In the genomic region with DNA sequence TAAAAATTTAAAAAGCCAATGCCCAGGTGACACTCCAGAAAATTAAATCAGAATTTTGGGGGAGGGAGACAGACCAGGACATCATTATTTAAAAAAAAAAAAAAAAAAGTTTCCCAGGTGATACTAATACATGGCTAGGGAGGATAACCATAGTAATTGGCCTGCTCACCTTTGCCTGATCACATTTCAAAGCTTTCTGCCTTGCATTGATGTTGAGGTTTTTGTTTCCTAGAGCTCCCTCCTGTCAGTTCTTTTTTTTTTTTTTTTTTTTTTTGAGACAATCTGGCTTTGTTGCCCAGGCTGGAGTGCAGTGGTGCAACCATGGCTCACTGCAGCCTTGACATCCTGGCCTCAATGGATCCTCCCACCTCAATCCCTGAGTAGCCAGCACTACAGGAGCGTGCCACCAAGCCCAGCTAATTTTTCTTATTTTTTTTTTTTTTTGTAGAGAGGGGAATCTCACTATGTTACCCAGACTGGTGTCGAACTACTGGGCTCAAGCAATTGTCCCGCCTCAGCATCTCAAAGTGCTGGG, we compare ENCODE assay signal across 1 cellular context.
TF ChIP-seq lines count a peak whose summit lies in the region.

No MANE protein-coding gene starts in this region.

TF ChIP-seq in HEK293, 187 proteins besides CTCF, POLR2A, EP300 and RAD21:
- TF ChIP-seq, protein P1, sequence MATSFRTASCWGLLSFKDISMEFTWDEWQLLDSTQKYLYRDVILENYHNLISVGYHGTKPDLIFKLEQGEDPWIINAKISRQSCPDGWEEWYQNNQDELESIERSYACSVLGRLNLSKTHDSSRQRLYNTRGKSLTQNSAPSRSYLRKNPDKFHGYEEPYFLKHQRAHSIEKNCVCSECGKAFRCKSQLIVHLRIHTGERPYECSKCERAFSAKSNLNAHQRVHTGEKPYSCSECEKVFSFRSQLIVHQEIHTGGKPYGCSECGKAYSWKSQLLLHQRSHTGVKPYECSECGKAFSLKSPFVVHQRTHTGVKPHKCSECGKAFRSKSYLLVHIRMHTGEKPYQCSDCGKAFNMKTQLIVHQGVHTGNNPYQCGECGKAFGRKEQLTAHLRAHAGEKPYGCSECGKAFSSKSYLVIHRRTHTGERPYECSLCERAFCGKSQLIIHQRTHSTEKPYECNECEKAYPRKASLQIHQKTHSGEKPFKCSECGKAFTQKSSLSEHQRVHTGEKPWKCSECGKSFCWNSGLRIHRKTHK (tag by site-specific recombination; IDR thresholded peaks at IDR 0.05): no peak
- TF ChIP-seq, protein P2, sequence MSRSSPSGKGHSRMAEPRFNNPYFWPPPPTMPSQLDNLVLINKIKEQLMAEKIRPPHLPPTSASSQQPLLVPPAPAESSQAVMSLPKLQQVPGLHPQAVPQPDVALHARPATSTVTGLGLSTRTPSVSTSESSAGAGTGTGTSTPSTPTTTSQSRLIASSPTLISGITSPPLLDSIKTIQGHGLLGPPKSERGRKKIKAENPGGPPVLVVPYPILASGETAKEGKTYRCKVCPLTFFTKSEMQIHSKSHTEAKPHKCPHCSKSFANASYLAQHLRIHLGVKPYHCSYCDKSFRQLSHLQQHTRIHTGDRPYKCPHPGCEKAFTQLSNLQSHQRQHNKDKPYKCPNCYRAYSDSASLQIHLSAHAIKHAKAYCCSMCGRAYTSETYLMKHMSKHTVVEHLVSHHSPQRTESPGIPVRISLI (tag by site-specific recombination; IDR thresholded peaks at IDR 0.05): peak; percentile 62; the same call in 1 of the 2 replicates
